Comparison of ENCODE assay signal across 1 cellular context in genomic region chr9:13083366-13083765, GRCh38.
TF ChIP-seq lines count a peak whose summit lies in the region.

No MANE protein-coding gene starts in this region.

TF ChIP-seq in SK-N-SH, 30 proteins besides CTCF, POLR2A, EP300 and RAD21 (continued from another document):
- TF ChIP-seq, protein P1, sequence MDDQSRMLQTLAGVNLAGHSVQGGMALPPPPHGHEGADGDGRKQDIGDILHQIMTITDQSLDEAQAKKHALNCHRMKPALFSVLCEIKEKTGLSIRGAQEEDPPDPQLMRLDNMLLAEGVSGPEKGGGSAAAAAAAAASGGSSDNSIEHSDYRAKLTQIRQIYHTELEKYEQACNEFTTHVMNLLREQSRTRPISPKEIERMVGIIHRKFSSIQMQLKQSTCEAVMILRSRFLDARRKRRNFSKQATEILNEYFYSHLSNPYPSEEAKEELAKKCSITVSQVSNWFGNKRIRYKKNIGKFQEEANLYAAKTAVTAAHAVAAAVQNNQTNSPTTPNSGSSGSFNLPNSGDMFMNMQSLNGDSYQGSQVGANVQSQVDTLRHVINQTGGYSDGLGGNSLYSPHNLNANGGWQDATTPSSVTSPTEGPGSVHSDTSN (IDR thresholded peaks at IDR 0.05), result no peak
TF ChIP-seq in SK-N-SH: peak in this region for 0.
